1 cellular context compared by ENCODE assay signal in the genomic region with DNA sequence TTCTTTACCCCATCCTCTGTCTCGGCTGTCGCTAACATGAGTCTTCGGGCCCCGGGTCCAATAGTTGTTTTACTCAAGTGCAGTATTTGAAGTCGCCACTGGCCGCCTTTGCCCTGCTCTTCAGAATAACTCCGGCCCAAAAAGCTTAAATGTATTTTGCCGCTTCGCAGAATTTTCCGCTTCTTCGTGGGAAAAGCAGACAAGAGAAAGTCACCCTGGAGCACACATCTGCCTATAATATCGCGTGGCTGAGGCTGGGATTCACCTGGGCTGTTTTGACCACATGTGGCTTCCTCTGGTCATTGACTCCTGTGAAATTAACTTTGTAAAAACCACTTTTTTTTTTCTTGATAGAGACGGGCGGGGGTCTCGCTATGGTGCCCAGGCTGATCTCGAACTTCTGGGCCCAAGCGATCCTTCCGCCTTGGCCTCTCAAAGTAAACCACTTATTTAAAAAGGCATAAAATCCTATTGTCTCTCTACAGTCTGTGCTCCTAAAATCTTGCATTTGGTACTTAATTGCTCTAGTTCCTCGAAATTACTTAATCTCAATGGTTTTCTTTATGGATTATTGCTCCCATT.
TF ChIP-seq lines count a peak whose summit lies in the region.

No MANE protein-coding gene starts in this region.

TF ChIP-seq in SK-N-SH treated with all-trans-retinoic acid at 6 μM for 48 hours, 23 proteins besides CTCF, POLR2A, EP300 and RAD21 (continued from another document):
- no peak for TF ChIP-seq PATZ1 (CRISPR knock-in tag; IDR thresholded peaks at IDR 0.05; ENCODE audit: borderline replicate concordance)
- TF ChIP-seq ZFP3 (CRISPR knock-in tag; IDR thresholded peaks at IDR 0.05) = no peak
